ENCODE assay signal across 18 cellular contexts in the genomic region with DNA sequence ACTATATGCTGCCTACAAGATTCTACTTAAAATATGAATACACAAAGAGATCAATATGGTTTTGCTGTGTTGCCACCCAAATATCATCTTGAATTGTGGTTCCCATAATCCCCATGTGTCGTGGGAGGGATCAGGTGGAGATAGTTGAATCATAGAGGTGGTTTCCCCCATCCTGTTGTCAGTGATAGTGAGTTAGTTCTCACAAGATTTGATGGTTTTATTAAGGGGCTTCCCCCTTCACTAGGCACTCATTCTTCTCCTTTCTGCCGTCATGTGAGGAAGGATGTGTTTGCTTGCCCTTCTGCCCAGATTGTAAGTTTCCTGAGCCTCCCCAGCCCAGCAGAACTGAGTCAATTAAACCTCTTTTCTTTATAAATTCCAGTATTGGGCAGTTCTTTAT.
"Had no signal": no experiment of that assay in that cellular context is flagged by ENCODE, and none has a peak within 500 bp of the region (broad histone marks: within the 10 kb centered on the region; RNA-seq: fewer than 3 reads in every experiment).

No MANE protein-coding gene starts in this region.

- DNase-seq: islet precursor cell; left ventricle myocardium inferior; mesendoderm; naive thymus-derived CD4-positive, alpha-beta T cell; ovary; right lobe of liver; stimulated activated CD4-positive, alpha-beta T cell treated with anti-CD3 and anti-CD28 coated beads, Interleukin-1b, Interleukin-23, amount 100 ng/mL, for 48 hours; stimulated activated CD4-positive, alpha-beta T cell treated with anti-CD3 and anti-CD28 coated beads, Interleukin-2, amount 100 ng/mL, for 48 hours; stimulated activated CD4-positive, alpha-beta T cell treated with anti-CD3 and anti-CD28 coated beads, Interleukin-4, amount 100 ng/mL, for 4 hours; stimulated activated CD8-positive, alpha-beta memory T cell treated with anti-CD3 and anti-CD28 coated beads, Interleukin-4, amount 100 ng/mL, for 48 hours; stimulated activated naive CD4-positive, alpha-beta T cell treated with Interleukin-2 at 50 U/mL for 16 hours; tibial artery; trophoblast cell; upper lobe of right lung had no signal

- H3K27me3 Mint-ChIP-seq: progenitor cell of endocrine pancreas; stimulated activated memory B cell treated with anti-CD40 and anti-IgM and Interleukin-4, amounts not matched to agents 10 μg/mL and 1 μg/mL and 100 μg/mL, for 72 hours had no signal

- ATAC-seq: naive thymus-derived CD4-positive, alpha-beta T cell; natural killer cell treated with Interleukin-12 subunit alpha and Interleukin-12 subunit beta and Interleukin-15 and Interleukin-18, amount 100 ng/mL, for 72 hours; right lobe of liver; stimulated activated memory B cell treated with anti-CD40 and anti-IgM and Interleukin-4, amounts not matched to agents 10 μg/mL and 1 μg/mL and 100 μg/mL, for 72 hours; upper lobe of right lung had no signal

- H3K27ac Mint-ChIP-seq: mesothelial cell of epicardium; naive thymus-derived CD4-positive, alpha-beta T cell; natural killer cell treated with Interleukin-12 subunit alpha and Interleukin-12 subunit beta and Interleukin-15 and Interleukin-18, amount 100 ng/mL, for 72 hours; progenitor cell of endocrine pancreas; stimulated activated memory B cell treated with anti-CD40 and anti-IgM and Interleukin-4, amounts not matched to agents 10 μg/mL and 1 μg/mL and 100 μg/mL, for 72 hours had no signal

- H3K4me3 Mint-ChIP-seq: mesothelial cell of epicardium; naive thymus-derived CD4-positive, alpha-beta T cell; natural killer cell treated with Interleukin-12 subunit alpha and Interleukin-12 subunit beta and Interleukin-15 and Interleukin-18, amount 100 ng/mL, for 72 hours; stimulated activated memory B cell treated with anti-CD40 and anti-IgM and Interleukin-4, amounts not matched to agents 10 μg/mL and 1 μg/mL and 100 μg/mL, for 72 hours had no signal

- H3K4me1 Mint-ChIP-seq: mesothelial cell of epicardium; naive thymus-derived CD4-positive, alpha-beta T cell; stimulated activated memory B cell treated with anti-CD40 and anti-IgM and Interleukin-4, amounts not matched to agents 10 μg/mL and 1 μg/mL and 100 μg/mL, for 72 hours had no signal

- H3K36me3 Mint-ChIP-seq: mesothelial cell of epicardium; naive thymus-derived CD4-positive, alpha-beta T cell; natural killer cell treated with Interleukin-12 subunit alpha and Interleukin-12 subunit beta and Interleukin-15 and Interleukin-18, amount 100 ng/mL, for 72 hours; stimulated activated memory B cell treated with anti-CD40 and anti-IgM and Interleukin-4, amounts not matched to agents 10 μg/mL and 1 μg/mL and 100 μg/mL, for 72 hours had no signal
